ENCODE assay signal across 16 cellular contexts in genomic region chr2:147913701-147914480, GRCh38.
DNase-seq lines count a peak whose midpoint lies in the region; ATAC-seq and TF ChIP-seq lines count a peak whose summit lies in the region.
"Had no signal": no experiment of that assay in that cellular context is flagged by ENCODE, and none has a peak within 500 bp of the region (broad histone marks: within the 10 kb centered on the region; RNA-seq: fewer than 3 reads in every experiment).

No MANE protein-coding gene starts in this region.

- POLR2A ChIA-PET in activated CD4-positive, alpha-beta T cell treated with anti-CD3 and anti-CD28 coated beads for 36 hours (lab: Charles Lee) = no interaction called here

- DNase-seq in AG08395 (ENCODE audit: low spot score) (peak; percentile 8), HT1080 (ENCODE audit: low read depth) (peak; percentile 51), foreskin melanocyte (peak; percentile 61), NCI-H748 (lab: John Stamatoyannopoulos, UW; ENCODE audit: unreplicated experiment) (no peak), NCI-H226 (no peak)
- no peak for DNase-seq in effector CD8-positive, alpha-beta T cell (lab: John Stamatoyannopoulos, UW)
- DNase-seq in activated CD4-positive, alpha-beta T cell treated with anti-CD3 and anti-CD28 coated beads for 36 hours = no peak
- DNase-seq: activated T-cell treated with anti-CD3 and anti-CD28 coated beads for 4 hours; AML-193; naive thymus-derived CD4-positive, alpha-beta T cell; NCI-H1930; small intestine; WERI-Rb-1 had no signal

- intact Hi-C loops in activated CD4-positive, alpha-beta T cell treated with anti-CD3 and anti-CD28 coated beads for 36 hours (cut with DNase I, micrococcal nuclease) = loop anchor here (5.0 to 10.0 kb wide), 4 partner anchors 582 to 1182 kb away; no protein-coding TSS in a partner anchor

- peak; percentile 49; the same call in 2 of the 3 replicates for ATAC-seq in SK-N-SH treated with all-trans-retinoic acid at 6 μM for 48 hours
- ATAC-seq in activated CD4-positive, alpha-beta T cell treated with anti-CD3 and anti-CD28 coated beads for 36 hours = no peak
- ATAC-seq: GM23338; naive thymus-derived CD4-positive, alpha-beta T cell had no signal

- CTCF ChIA-PET in activated CD4-positive, alpha-beta T cell treated with anti-CD3 and anti-CD28 coated beads for 36 hours (lab: Charles Lee) = interaction anchor here (0.7 to 5.5 kb wide), 2 partner anchors 20 to 831 kb away, joined by 3 to 60 read pairs; no protein-coding TSS in a partner anchor

- no peak overlapping the region for H3K27ac Mint-ChIP-seq in activated CD4-positive, alpha-beta T cell treated with anti-CD3 and anti-CD28 coated beads for 36 hours
- H3K27ac Mint-ChIP-seq: GM23338; naive thymus-derived CD4-positive, alpha-beta T cell; type B pancreatic cell had no signal

- H3K27me3 Mint-ChIP-seq in activated CD4-positive, alpha-beta T cell treated with anti-CD3 and anti-CD28 coated beads for 36 hours = no peaks in the 10 kb centered on the region
- H3K27me3 Mint-ChIP-seq: naive thymus-derived CD4-positive, alpha-beta T cell; type B pancreatic cell had no signal

- no peak overlapping the region for H3K4me3 Mint-ChIP-seq in activated CD4-positive, alpha-beta T cell treated with anti-CD3 and anti-CD28 coated beads for 36 hours
- H3K4me3 Mint-ChIP-seq: GM23338; naive thymus-derived CD4-positive, alpha-beta T cell; type B pancreatic cell had no signal

- no peaks in the 10 kb centered on the region for H3K4me1 Mint-ChIP-seq in activated CD4-positive, alpha-beta T cell treated with anti-CD3 and anti-CD28 coated beads for 36 hours
- H3K4me1 Mint-ChIP-seq: GM23338 had no signal

- no peaks in the 10 kb centered on the region for H3K9me3 Mint-ChIP-seq in activated CD4-positive, alpha-beta T cell treated with anti-CD3 and anti-CD28 coated beads for 36 hours (ENCODE audit: low read depth)
- H3K9me3 Mint-ChIP-seq: GM23338; naive thymus-derived CD4-positive, alpha-beta T cell; type B pancreatic cell had no signal

- no peaks in the 10 kb centered on the region for H3K36me3 Mint-ChIP-seq in activated CD4-positive, alpha-beta T cell treated with anti-CD3 and anti-CD28 coated beads for 36 hours (ENCODE audit: low read depth)

TF ChIP-seq in SK-N-SH treated with all-trans-retinoic acid at 6 μM for 48 hours, 23 proteins besides CTCF, POLR2A, EP300 and RAD21:
- TF ChIP-seq ZNF70 (CRISPR knock-in tag; IDR thresholded peaks at IDR 0.05) (no peak), TOX (CRISPR knock-in tag; IDR thresholded peaks at IDR 0.05; ENCODE audit: borderline replicate concordance) (no peak), ZFP3 (CRISPR knock-in tag; IDR thresholded peaks at IDR 0.05) (no peak), CSRNP3 (CRISPR knock-in tag; IDR thresholded peaks at IDR 0.05) (no peak), ZFP30 (CRISPR knock-in tag; IDR thresholded peaks at IDR 0.05) (no peak), POU6F1 (CRISPR knock-in tag; IDR thresholded peaks at IDR 0.05; ENCODE audit: borderline replicate concordance, low read depth) (no peak), SNAI2 (CRISPR knock-in tag; IDR thresholded peaks at IDR 0.05) (no peak), RARB (CRISPR knock-in tag; IDR thresholded peaks at IDR 0.05) (no peak), ZNF8 (CRISPR knock-in tag; IDR thresholded peaks at IDR 0.05) (no peak), ZNF565 (CRISPR knock-in tag; conservative IDR thresholded peaks at IDR 0.05; ENCODE audit: low read depth) (no peak), ARNTL (CRISPR knock-in tag; IDR thresholded peaks at IDR 0.05; ENCODE audit: borderline replicate concordance, low read depth) (no peak)
TF ChIP-seq in SK-N-SH treated with all-trans-retinoic acid at 6 μM for 48 hours: peak in this region for 0.

Comparison
In these comparisons a context has a peak if more than half of its experiments do, and no peak if none do; other contexts are left out.
1. DNase-seq: peak in AG08395 (single experiment), HT1080 (single experiment) and foreskin melanocyte (single experiment); none in effector CD8-positive, alpha-beta T cell (single experiment), NCI-H748 (single experiment), NCI-H226 (single experiment) and activated CD4-positive, alpha-beta T cell treated with anti-CD3 and anti-CD28 coated beads for 36 hours (single experiment).